In genomic region chr16:20568404-20568803, GRCh38 we compare ENCODE assay signal across 9 cellular contexts. TPM values are rescaled to one million over a fixed set of nuclear protein-coding genes. Genes with fewer than 3 reads are reported as not detected.
"Had no signal": no experiment of that assay in that cellular context is flagged by ENCODE, and none has a peak within 500 bp of the region (broad histone marks: within the 10 kb centered on the region; RNA-seq: fewer than 3 reads in every experiment).

No MANE protein-coding gene starts in this region.

- H3K27ac ChIP-seq: HL-60, KMS-11 had no signal

- H3K9ac ChIP-seq: KMS-11 had no signal

- FAIRE-seq: HTR-8/SVneo had no signal

- DNase-seq: IMR-90, KBM-7, KG1 had no signal

- H3K4me2 ChIP-seq: KMS-11 had no signal

RNA-seq across cellular contexts. Expression of gene ACSM2B, which starts 7.8 kb away (rescaled TPM):
- total RNA-seq: HT-29, HT1080, IMR-90 had no signal
- polyA plus RNA-seq: IgD-negative memory B cell, IMR-90 had no signal
